Comparison of ENCODE assay signal across 23 cellular contexts in the genomic region with DNA sequence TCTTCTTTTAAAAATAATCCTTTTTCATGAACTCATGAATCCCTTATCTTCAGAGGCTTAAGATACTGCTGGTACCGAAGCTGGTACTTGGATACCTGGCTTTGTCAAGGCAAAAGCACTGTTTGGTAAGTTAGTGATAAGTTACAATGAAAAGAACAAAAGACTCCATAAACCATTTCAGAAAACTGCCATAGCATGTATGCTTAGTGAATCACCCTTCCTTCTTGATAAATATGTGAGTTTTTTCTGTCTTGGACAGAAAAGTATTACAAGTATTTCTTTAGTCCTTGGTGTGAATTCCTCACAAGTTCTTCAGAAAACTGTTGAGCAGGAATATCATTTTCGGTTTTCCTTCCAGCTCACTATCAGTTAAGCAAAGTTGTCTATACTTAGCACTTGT. TPM values are rescaled to one million over a fixed set of nuclear protein-coding genes. Genes with fewer than 3 reads are reported as not detected.
DNase-seq lines count a peak whose midpoint lies in the region; ATAC-seq, FAIRE-seq and TF ChIP-seq lines count a peak whose summit lies in the region.
"Had no signal": no experiment of that assay in that cellular context is flagged by ENCODE, and none has a peak within 500 bp of the region (broad histone marks: within the 10 kb centered on the region; RNA-seq: fewer than 3 reads in every experiment).

No MANE protein-coding gene starts in this region.

- peaks cover 9% of the 10 kb centered on the region for H3K36me3 Mint-ChIP-seq in astrocyte (ENCODE audit: low read depth, unreplicated experiment)

- no peaks in the 10 kb centered on the region for H3K9me3 ChIP-seq in GM23248 (ENCODE audit: low read depth)
- H3K9me3 ChIP-seq in astrocyte (ENCODE audit: insufficient read depth, low read depth, low read length), result no peaks in the 10 kb centered on the region
- no peaks in the 10 kb centered on the region for H3K9me3 ChIP-seq in smooth muscle cell (replicated peaks; ENCODE audit: low read depth)
- H3K9me3 ChIP-seq: body of pancreas, HAP-1, ovary, uterus had no signal

- H3K36me3 ChIP-seq in GM23248 (ENCODE audit: low read depth) (no peaks in the 10 kb centered on the region), astrocyte (ENCODE audit: insufficient read depth, low read length) (peaks cover 9% of the 10 kb centered on the region), smooth muscle cell (ENCODE audit: low read depth) (no peaks in the 10 kb centered on the region)
- H3K36me3 ChIP-seq: ovary, uterus had no signal

- no peaks in the 10 kb centered on the region for H4K20me1 ChIP-seq in GM23248 (ENCODE audit: insufficient read depth)
- H4K20me1 ChIP-seq in astrocyte (ENCODE audit: insufficient read depth, low read length), result no peaks in the 10 kb centered on the region
- no peaks in the 10 kb centered on the region for H4K20me1 ChIP-seq in smooth muscle cell (ENCODE audit: low read depth)

- 71 to 73% methylated on average over 2 of the region's 2 CpGs for WGBS in GM23248 (ENCODE audit: low coverage in 1 of 2, low lambda C conversion rate in 2 of 2, missing lambda C conversion rate in 2 of 2), 2 experiments
- WGBS in smooth muscle cell (ENCODE audit: low lambda C conversion rate), result 56% methylated on average over 2 of the region's 2 CpGs

- peak overlapping the region; percentile 62 for H3K4me2 ChIP-seq in GM23248 (ENCODE audit: unreplicated experiment)
- peak overlapping the region; percentile 70 for H3K4me2 ChIP-seq in astrocyte (ENCODE audit: low read length)
- H3K4me2 ChIP-seq in smooth muscle cell, result no peak overlapping the region

- TF ChIP-seq CTCF in astrocyte (IDR thresholded peaks at IDR 0.05; ENCODE audit: insufficient read depth, low read depth, low read length) (no peak), foreskin fibroblast (IDR thresholded peaks at IDR 0.05; ENCODE audit: low read depth, low read length) (no peak), smooth muscle cell (IDR thresholded peaks at IDR 0.05; ENCODE audit: borderline replicate concordance, insufficient read depth, poor library complexity, severe bottlenecking) (no peak)

- H3K9ac ChIP-seq in GM23248, result no peak overlapping the region
- H3K9ac ChIP-seq in astrocyte (ENCODE audit: low read length), result peak overlapping the region; percentile 46
- no peak overlapping the region for H3K9ac ChIP-seq in smooth muscle cell (ENCODE audit: low read depth)

- no peaks in the 10 kb centered on the region for H3K27me3 Mint-ChIP-seq in astrocyte (ENCODE audit: low read depth, unreplicated experiment)
- H3K27me3 Mint-ChIP-seq: CD4-positive, alpha-beta memory T cell had no signal

- no peaks in the 10 kb centered on the region for H3K27me3 ChIP-seq in GM23248 (replicated peaks; ENCODE audit: insufficient read depth)
- H3K27me3 ChIP-seq in astrocyte (ENCODE audit: insufficient read depth, low read length), result no peaks in the 10 kb centered on the region
- no peaks in the 10 kb centered on the region for H3K27me3 ChIP-seq in smooth muscle cell (ENCODE audit: low read depth)
- H3K27me3 ChIP-seq: body of pancreas, ovary, uterus had no signal

- peak overlapping the region; percentile 79 for H3K27ac Mint-ChIP-seq in astrocyte (ENCODE audit: unreplicated experiment)
- H3K27ac Mint-ChIP-seq: CD4-positive, alpha-beta memory T cell had no signal

- H3K4me3 ChIP-seq in GM23248, result peak overlapping the region; percentile 42
- H3K4me3 ChIP-seq in astrocyte (ENCODE audit: insufficient read depth, low read depth, low read length), result peak overlapping the region; percentile 3
- H3K4me3 ChIP-seq in foreskin fibroblast (ENCODE audit: low read depth in 1 of 2, low read length in 2 of 2), result no peak overlapping the region
- H3K4me3 ChIP-seq in smooth muscle cell, result no peak overlapping the region
- H3K4me3 ChIP-seq: body of pancreas, GM12878, HAP-1, ovary, skin epidermis, uterus had no signal

- H3K27ac ChIP-seq in GM23248 (peak overlapping the region; percentile 29), astrocyte (ENCODE audit: low read depth, low read length) (peak overlapping the region; percentile 70), smooth muscle cell (ENCODE audit: low read depth) (peak overlapping the region; percentile 27)
- H3K27ac ChIP-seq: ovary, skin epidermis, uterus, WERI-Rb-1 had no signal

- no peak overlapping the region for H2AFZ ChIP-seq in GM23248
- peak overlapping the region; percentile 39 for H2AFZ ChIP-seq in astrocyte (ENCODE audit: low read depth, low read length)
- peak overlapping the region; percentile 13 for H2AFZ ChIP-seq in smooth muscle cell (ENCODE audit: low read depth)

- H3K9me3 Mint-ChIP-seq in astrocyte (ENCODE audit: unreplicated experiment), result no peaks in the 10 kb centered on the region

- no peaks in the 10 kb centered on the region for H3K9me2 ChIP-seq in GM23248 (ENCODE audit: insufficient read depth)

- DNase-seq in GM23248 (peak; percentile 69), astrocyte (ENCODE audit: low read depth) (peak; percentile 81), foreskin fibroblast (peak; percentile 29 to 36), smooth muscle cell (lab: John Stamatoyannopoulos, UW; ENCODE audit: unreplicated experiment) (no peak), OCI-M2 (lab: John Stamatoyannopoulos, UW; ENCODE audit: unreplicated experiment) (no peak)
- DNase-seq: activated effector memory CD4-positive, alpha-beta T cell treated with anti-CD3 and anti-CD28 coated beads, Interleukin-2, amount 50 U/mL, for 16 hours; body of pancreas; CD4-positive, alpha-beta memory T cell; effector CD8-positive, alpha-beta T cell; glutamatergic neuron; kidney; NCI-H1694; NCI-H510A; ovary; stimulated activated naive CD4-positive, alpha-beta T cell; SW 1271; uterus; WERI-Rb-1 had no signal

- H3F3A ChIP-seq in GM23248 (ENCODE audit: insufficient read depth) (peaks cover 34% of the 10 kb centered on the region), smooth muscle cell (ENCODE audit: low read depth) (peaks cover 4% of the 10 kb centered on the region)

- peaks cover 34% of the 10 kb centered on the region for H3K4me1 Mint-ChIP-seq in astrocyte (ENCODE audit: low read depth, unreplicated experiment)
- H3K4me1 Mint-ChIP-seq: CD4-positive, alpha-beta memory T cell had no signal

- in situ Hi-C loops in GM23248 (cut with MboI), result no loop called here

- no peak overlapping the region for H3K4me3 Mint-ChIP-seq in astrocyte (ENCODE audit: unreplicated experiment)
- H3K4me3 Mint-ChIP-seq: CD4-positive, alpha-beta memory T cell had no signal

- FAIRE-seq in astrocyte (lab: Jason Lieb, UNC), result peak; percentile 93
- FAIRE-seq: GM12878, kidney had no signal

- peaks cover 39% of the 10 kb centered on the region for H3K4me1 ChIP-seq in GM23248 (ENCODE audit: insufficient read depth)
- H3K4me1 ChIP-seq in astrocyte (ENCODE audit: insufficient read depth, low read length), result peaks cover 19% of the 10 kb centered on the region
- H3K4me1 ChIP-seq in smooth muscle cell (ENCODE audit: low read depth), result peaks cover 7% of the 10 kb centered on the region
- H3K4me1 ChIP-seq: HAP-1, uterus had no signal

- ATAC-seq in HG03442 (IDR thresholded peaks at IDR 0.05; ENCODE audit: unreplicated experiment) (no peak), GM21737 (IDR thresholded peaks at IDR 0.05; ENCODE audit: unreplicated experiment) (no peak)
- ATAC-seq: body of pancreas, GM12878 had no signal

- H3K79me2 ChIP-seq in GM23248 (ENCODE audit: insufficient read depth) (no peaks in the 10 kb centered on the region), astrocyte (ENCODE audit: insufficient read depth, low read length) (no peaks in the 10 kb centered on the region), smooth muscle cell (ENCODE audit: low read depth) (no peaks in the 10 kb centered on the region)

RNA-seq across cellular contexts. Expression of a gene that starts 25.6 kb away (rescaled TPM):
- total RNA-seq in GM23248 (2014; rRNA removed; shearing (Covaris generic)), result 20.1 and 39.3 TPM in 2 replicates
- polyA plus RNA-seq in GM23248 (2016; fragmentation: Nextera tagmentation; extraction: Ambion mirVana), result 13.6 and 16.0 TPM in 2 replicates
- total RNA-seq in astrocyte, result 27.0 and 29.5 TPM in 2 replicates
- 8.0 and 11.7 TPM in 2 replicates for total RNA-seq in smooth muscle cell
- 6.9 and 9.2 TPM in 2 replicates for polyA plus RNA-seq in smooth muscle cell

RNA-seq across cellular contexts. Expression of a gene that starts 35.5 kb away (rescaled TPM):
- 12.6 and 16.2 TPM in 2 replicates for total RNA-seq in GM23248 (2014; rRNA removed; shearing (Covaris generic))
- 24.1 and 24.7 TPM in 2 replicates for polyA plus RNA-seq in GM23248 (2016; fragmentation: Nextera tagmentation; extraction: Ambion mirVana)
- 28.0 and 28.1 TPM in 2 replicates for total RNA-seq in astrocyte
- total RNA-seq in smooth muscle cell, result 18.9 and 29.4 TPM in 2 replicates
- 22.4 and 23.1 TPM in 2 replicates for polyA plus RNA-seq in smooth muscle cell

Comparison
In these comparisons a context has a peak if more than half of its experiments do, and no peak if none do; other contexts are left out.
1. DNase-seq: peak in GM23248 (single experiment), astrocyte (single experiment) and foreskin fibroblast (2 of 2); none in smooth muscle cell (single experiment) and OCI-M2 (single experiment).
2. H3K4me3 ChIP-seq: peak in GM23248 (single experiment) and astrocyte (single experiment); none in foreskin fibroblast (0 of 2) and smooth muscle cell (single experiment).
3. Peak in every context shown above with its lines, with median percentiles within 50 percentile points of each other: H3K27ac ChIP-seq.